Comparison of ENCODE assay signal across 9 cellular contexts in the genomic region with DNA sequence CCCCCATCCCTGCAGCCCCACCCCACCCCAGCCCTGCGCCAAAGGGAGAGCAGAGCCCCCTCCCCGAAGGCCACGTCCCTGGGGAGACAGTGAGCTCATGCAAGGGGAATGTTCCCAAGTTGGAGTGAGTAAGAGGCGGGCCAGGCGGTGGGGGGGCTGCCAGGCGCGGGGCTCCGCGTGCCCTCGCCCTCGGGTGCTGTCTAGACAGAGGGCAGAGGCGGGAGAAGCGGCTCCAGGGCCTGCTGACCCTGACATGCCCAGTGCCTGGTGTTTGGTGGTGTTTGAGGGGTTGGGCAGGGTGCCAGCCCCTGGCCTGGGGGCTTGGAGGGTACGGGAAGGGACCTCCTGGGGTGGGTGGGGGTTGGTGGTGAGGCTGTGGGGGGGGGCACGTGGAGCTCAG. TPM values are rescaled to one million over a fixed set of nuclear protein-coding genes. Genes with fewer than 3 reads are reported as not detected.
DNase-seq lines count a peak whose midpoint lies in the region; ATAC-seq, FAIRE-seq and TF ChIP-seq lines count a peak whose summit lies in the region.
"Had no signal": no experiment of that assay in that cellular context is flagged by ENCODE, and none has a peak within 500 bp of the region (broad histone marks: within the 10 kb centered on the region; RNA-seq: fewer than 3 reads in every experiment).

No MANE protein-coding gene starts in this region.

- H3K9me3 ChIP-seq in osteoblast (ENCODE audit: low read depth, low read length) = no peaks in the 10 kb centered on the region

- H3K4me3 ChIP-seq in osteoblast (ENCODE audit: insufficient read depth, low read length) = peak overlapping the region; percentile 75

- H3K27ac ChIP-seq in osteoblast (ENCODE audit: low read depth, low read length) = no peak overlapping the region

- H3K36me3 ChIP-seq in osteoblast (ENCODE audit: insufficient read depth, low read length) = no peaks in the 10 kb centered on the region

- H3K27me3 ChIP-seq in osteoblast (ENCODE audit: insufficient read depth, low read length) = no peaks in the 10 kb centered on the region

- peaks cover 12% of the 10 kb centered on the region for H3K4me1 ChIP-seq in osteoblast (ENCODE audit: insufficient read depth, low read length)

- DNase-seq in CD1c-positive myeloid dendritic cell (ENCODE audit: extremely low spot score) = peak; percentile 20
- DNase-seq in RCC 7860 (ENCODE audit: low spot score) = peak; percentile 92
- peak; percentile 83 for DNase-seq in fibroblast of gingiva (ENCODE audit: low read depth)
- DNase-seq in osteoblast (ENCODE audit: insufficient read length, low spot score, missing footprints) = peak; percentile 99
- DNase-seq in SIG-M5 (lab: John Stamatoyannopoulos, UW) = no peak
- DNase-seq in activated T-cell treated with anti-CD3 and anti-CD28 coated beads for 4 hours = no peak
- DNase-seq in Kasumi-1 (lab: John Stamatoyannopoulos, UW) = no peak
- DNase-seq: effector CD8-positive, alpha-beta T cell had no signal

- H2AFZ ChIP-seq in osteoblast (ENCODE audit: low read length) = no peak overlapping the region

- TF ChIP-seq CTCF in osteoblast (IDR thresholded peaks at IDR 0.05; ENCODE audit: extremely low read depth, low read depth, low read length) = no peak

- H3K79me2 ChIP-seq in osteoblast (ENCODE audit: insufficient read depth, low read length) = peaks cover 9% of the 10 kb centered on the region

- peak; percentile 55 for FAIRE-seq in RCC 7860 (lab: Jason Lieb, UNC)

- peak overlapping the region; percentile 87 for H3K4me2 ChIP-seq in osteoblast (ENCODE audit: insufficient read depth, low read length)

- H4K20me1 ChIP-seq in osteoblast (ENCODE audit: insufficient read depth, low read length) = peaks cover 12% of the 10 kb centered on the region

- ATAC-seq in HG02973 (IDR thresholded peaks at IDR 0.05; ENCODE audit: unreplicated experiment) = no peak

RNA-seq across cellular contexts. Expression of a gene that starts 1.0 kb away (rescaled TPM):
- 32.7 and 52.1 TPM in 2 replicates for total RNA-seq in osteoblast

RNA-seq across cellular contexts. Expression of a gene that starts 14.2 kb away (rescaled TPM):
- total RNA-seq in osteoblast = 29.8 and 38.7 TPM in 2 replicates

RNA-seq across cellular contexts. Expression of a gene that starts 18.1 kb away (rescaled TPM):
- not detected in 2 replicates for total RNA-seq in osteoblast

RNA-seq across cellular contexts. Expression of a gene that starts 31.5 kb away (rescaled TPM):
- total RNA-seq in osteoblast = 9.7 and 10.5 TPM in 2 replicates

RNA-seq across cellular contexts. Expression of a gene that starts 37.5 kb away (rescaled TPM):
- total RNA-seq in osteoblast = not detected in 2 replicates

Comparison
In these comparisons a context has a peak if more than half of its experiments do, and no peak if none do; other contexts are left out.
1. DNase-seq: peak in CD1c-positive myeloid dendritic cell (single experiment), RCC 7860 (single experiment), fibroblast of gingiva (single experiment) and osteoblast (single experiment); none in SIG-M5 (single experiment), activated T-cell treated with anti-CD3 and anti-CD28 coated beads for 4 hours (single experiment) and Kasumi-1 (0 of 2).